ENCODE assay signal across 14 cellular contexts in genomic region chrX:56745019-56745418, GRCh38. TPM values are rescaled to one million over a fixed set of nuclear protein-coding genes. Genes with fewer than 3 reads are reported as not detected.
DNase-seq lines count a peak whose midpoint lies in the region; ATAC-seq and TF ChIP-seq lines count a peak whose summit lies in the region.
"Had no signal": no experiment of that assay in that cellular context is flagged by ENCODE, and none has a peak within 500 bp of the region (broad histone marks: within the 10 kb centered on the region; RNA-seq: fewer than 3 reads in every experiment).

No MANE protein-coding gene starts in this region.

- H3K27ac ChIP-seq in PC-3 (ENCODE audit: low read length) (peak overlapping the region; percentile 41), fibroblast of lung (ENCODE audit: insufficient read depth, low read length) (no peak overlapping the region), lower lobe of right lung (no peak overlapping the region), esophagus squamous epithelium (peak overlapping the region in 1 of 4 donors; percentile 21)
- H3K27ac ChIP-seq: right lobe of liver had no signal

- 37 to 52% methylated on average over 4 of the region's 4 CpGs for WGBS in esophagus squamous epithelium, 2 donors

- H3K4me3 ChIP-seq in PC-3 (ENCODE audit: low read length) (no peak overlapping the region), fibroblast of lung (replicated peaks in 1 of 4; ENCODE audit: control extremely low read depth in 1 of 4, insufficient read depth in 1 of 4, low read depth in 3 of 4, low read length in 4 of 4) (no peak overlapping the region), lower lobe of right lung (no peak overlapping the region), esophagus squamous epithelium (no peak overlapping the region)
- H3K4me3 ChIP-seq: BLaER1 treated with 17β-estradiol and CSF1 and Interleukin-3, amounts not matched to agents 10 nM and 100 nM; right lobe of liver had no signal

- peak overlapping the region in 1 of 2 donors; percentile 23 for H3K27ac Mint-ChIP-seq in activated naive CD4-positive, alpha-beta T cell treated with anti-CD3 and anti-CD28 coated beads, Interleukin-2, amount 50 U/mL, for 72 hours
- H3K27ac Mint-ChIP-seq: H9, T-helper 17 cell had no signal

- intact Hi-C loops in PC-3 (cut with micrococcal nuclease), result no loop called here
- intact Hi-C loops in lower lobe of right lung (cut with DNase I), result no loop called here
- intact Hi-C loops in esophagus squamous epithelium (cut with DNase I), result no loop called here

- POLR2A ChIA-PET in PC-3 (lab: Charles Lee; ENCODE audit: unreplicated experiment), result no interaction called here

- no peaks in the 10 kb centered on the region for H3F3A ChIP-seq in PC-3 (ENCODE audit: low read length, unreplicated experiment)

- TF ChIP-seq CTCF in PC-3 (conservative IDR thresholded peaks at IDR 0.05; ENCODE audit: low read depth, low read length) (no peak), fibroblast of lung (conservative IDR thresholded peaks at IDR 0.05 in 1 of 2, IDR thresholded peaks at IDR 0.05 in 1 of 2; ENCODE audit: low read depth in 1 of 2, low read length in 2 of 2) (no peak), lower lobe of right lung (IDR thresholded peaks at IDR 0.05) (no peak), esophagus squamous epithelium (IDR thresholded peaks at IDR 0.05) (no peak)

- no peaks in the 10 kb centered on the region for H3K9me3 ChIP-seq in PC-3 (ENCODE audit: low read length)
- no peaks in the 10 kb centered on the region for H3K9me3 ChIP-seq in fibroblast of lung (ENCODE audit: control insufficient read depth, insufficient read depth, low read depth, low read length)
- no peaks in the 10 kb centered on the region for H3K9me3 ChIP-seq in lower lobe of right lung
- peaks cover 0 to 8% (median 0%) of the 10 kb centered on the region in 3 donors for H3K9me3 ChIP-seq in esophagus squamous epithelium
- H3K9me3 ChIP-seq: right lobe of liver had no signal

- DNase-seq in activated naive CD4-positive, alpha-beta T cell treated with anti-CD3 and anti-CD28 coated beads, Interleukin-2, amount 50 U/mL, for 72 hours (ENCODE audit: low spot score in 2 of 2), result no peak
- no peak for DNase-seq in activated naive CD4-positive, alpha-beta T cell (lab: John Stamatoyannopoulos, UW)
- peak; percentile 78 for DNase-seq in PC-3
- DNase-seq in fibroblast of lung (ENCODE audit: low read depth in 2 of 2), result peak; percentile 63 to 78
- DNase-seq in stromal cell of bone marrow (ENCODE audit: low read depth), result peak; percentile 63
- DNase-seq in lower lobe of right lung, result no peak
- DNase-seq in esophagus squamous epithelium (lab: John Stamatoyannopoulos, UW), result no peak
- DNase-seq: H9, hippocampal formation, NCI-H1105 treated with DMSO at 0.1 percent for 48 hours, right lobe of liver, T-helper 17 cell had no signal

- no TSS peak for BruUV-seq in PC-3 (replicated peaks; lab: Mats Ljungman, UMichigan)

- H3K79me2 ChIP-seq in PC-3 (ENCODE audit: low read length), result peaks cover 59% of the 10 kb centered on the region
- H3K79me2 ChIP-seq in fibroblast of lung (ENCODE audit: control insufficient read depth, insufficient read depth, low read length), result no peaks in the 10 kb centered on the region

- H4K20me1 ChIP-seq in PC-3 (ENCODE audit: low read length) (no peaks in the 10 kb centered on the region), fibroblast of lung (ENCODE audit: control insufficient read depth, extremely low read depth, insufficient read depth, low read length) (no peaks in the 10 kb centered on the region)

- no peak for TF ChIP-seq POLR2A in esophagus squamous epithelium (IDR thresholded peaks at IDR 0.05)

- H3K4me1 ChIP-seq in PC-3 (ENCODE audit: insufficient read depth, low read length) (peaks cover 20% of the 10 kb centered on the region), fibroblast of lung (ENCODE audit: control insufficient read depth, extremely low read depth, insufficient read depth, low read length) (no peaks in the 10 kb centered on the region), lower lobe of right lung (peaks cover 9% of the 10 kb centered on the region), esophagus squamous epithelium (peaks cover 0 to 17% (median 0%) of the 10 kb centered on the region in 3 donors)
- H3K4me1 ChIP-seq: right lobe of liver had no signal

- no peaks in the 10 kb centered on the region for H3K9me2 ChIP-seq in PC-3 (replicated peaks; ENCODE audit: low read length)

- no peaks in the 10 kb centered on the region for H3K27me3 ChIP-seq in PC-3 (ENCODE audit: low read length)
- no peaks in the 10 kb centered on the region for H3K27me3 ChIP-seq in fibroblast of lung (ENCODE audit: control insufficient read depth, insufficient read depth, low read length)
- H3K27me3 ChIP-seq in lower lobe of right lung (ENCODE audit: low read depth), result no peaks in the 10 kb centered on the region
- H3K27me3 ChIP-seq in esophagus squamous epithelium, result no peaks in the 10 kb centered on the region

- peaks cover 0 to 10% of the 10 kb centered on the region in 2 donors for H3K9me3 Mint-ChIP-seq in activated naive CD4-positive, alpha-beta T cell treated with anti-CD3 and anti-CD28 coated beads, Interleukin-2, amount 50 U/mL, for 72 hours

- H3K36me3 ChIP-seq in PC-3 (ENCODE audit: low read depth, low read length) (peaks cover 27% of the 10 kb centered on the region), fibroblast of lung (ENCODE audit: control insufficient read depth, insufficient read depth, low read length) (no peaks in the 10 kb centered on the region), lower lobe of right lung (no peaks in the 10 kb centered on the region), esophagus squamous epithelium (no peaks in the 10 kb centered on the region)
- H3K36me3 ChIP-seq: right lobe of liver had no signal

- ATAC-seq in activated naive CD4-positive, alpha-beta T cell treated with anti-CD3 and anti-CD28 coated beads, Interleukin-2, amount 50 U/mL, for 72 hours, result peak; percentile 54 to 83
- peak; percentile 87 for ATAC-seq in PC-3
- ATAC-seq in lower lobe of right lung, result no peak
- ATAC-seq in HG02970 (IDR thresholded peaks at IDR 0.05; ENCODE audit: low FRiP score, unreplicated experiment), result no peak
- ATAC-seq: T-helper 17 cell had no signal

- H3K9ac ChIP-seq in PC-3 (ENCODE audit: low read length) (no peak overlapping the region), fibroblast of lung (ENCODE audit: insufficient read depth, low read length) (no peak overlapping the region)
- H3K9ac ChIP-seq: BLaER1 treated with 17β-estradiol and CSF1 and Interleukin-3, amounts not matched to agents 10 nM and 100 nM had no signal

- H2AFZ ChIP-seq in PC-3 (ENCODE audit: low read length), result no peak overlapping the region
- H2AFZ ChIP-seq in fibroblast of lung (ENCODE audit: low read length), result no peak overlapping the region

- CTCF ChIA-PET in PC-3 (lab: Charles Lee), result no interaction called here

- H3K4me2 ChIP-seq in PC-3 (ENCODE audit: low read length) (peak overlapping the region; percentile 51; the same call in 1 of the 2 replicates), fibroblast of lung (ENCODE audit: extremely low read depth, insufficient read depth, low read length) (no peak overlapping the region)

- H3K36me3 Mint-ChIP-seq in activated naive CD4-positive, alpha-beta T cell treated with anti-CD3 and anti-CD28 coated beads, Interleukin-2, amount 50 U/mL, for 72 hours, result peaks cover 23 to 45% of the 10 kb centered on the region in 2 donors

RNA-seq across cellular contexts. Expression of gene NBDY, which starts 16.0 kb away (rescaled TPM):
- total RNA-seq in activated naive CD4-positive, alpha-beta T cell treated with anti-CD3 and anti-CD28 coated beads, Interleukin-2, amount 50 U/mL, for 72 hours, result 10 to 100 TPM; 52.3 to 63.6 TPM
- 9.7 and 13.6 TPM in 2 replicates for total RNA-seq in PC-3 (2014; rRNA removed)
- total RNA-seq in fibroblast of lung, result 5.4 and 5.8 TPM in 2 replicates
- 36.3 and 39.3 TPM in 2 replicates for polyA plus RNA-seq in fibroblast of lung
- polyA plus RNA-seq in fibroblast of lung (2012), result 56.7 and 61.4 TPM in 2 replicates
- polyA minus RNA-seq in fibroblast of lung (ENCODE audit: low replicate concordance), result 29.8 and 30.2 TPM in 2 replicates
- 37.5 TPM for total RNA-seq in lower lobe of right lung
- 10 to 100 TPM in 2 of 4 donors, 1 to 10 TPM in 2; 8.3 to 17.7 (median 10.8) TPM for total RNA-seq in esophagus squamous epithelium

Comparison
In these comparisons a context has a peak if more than half of its experiments do, and no peak if none do; other contexts are left out.
1. ATAC-seq: peak in activated naive CD4-positive, alpha-beta T cell treated with anti-CD3 and anti-CD28 coated beads, Interleukin-2, amount 50 U/mL, for 72 hours (2 of 2) and PC-3 (single experiment); none in lower lobe of right lung (0 of 2) and HG02970 (single experiment).
2. DNase-seq: peak in PC-3 (single experiment), fibroblast of lung (2 of 2) and stromal cell of bone marrow (single experiment); none in activated naive CD4-positive, alpha-beta T cell treated with anti-CD3 and anti-CD28 coated beads, Interleukin-2, amount 50 U/mL, for 72 hours (0 of 2), activated naive CD4-positive, alpha-beta T cell (0 of 4), lower lobe of right lung (single experiment) and esophagus squamous epithelium (single experiment).